10 cellular contexts compared by ENCODE assay signal in the genomic region with DNA sequence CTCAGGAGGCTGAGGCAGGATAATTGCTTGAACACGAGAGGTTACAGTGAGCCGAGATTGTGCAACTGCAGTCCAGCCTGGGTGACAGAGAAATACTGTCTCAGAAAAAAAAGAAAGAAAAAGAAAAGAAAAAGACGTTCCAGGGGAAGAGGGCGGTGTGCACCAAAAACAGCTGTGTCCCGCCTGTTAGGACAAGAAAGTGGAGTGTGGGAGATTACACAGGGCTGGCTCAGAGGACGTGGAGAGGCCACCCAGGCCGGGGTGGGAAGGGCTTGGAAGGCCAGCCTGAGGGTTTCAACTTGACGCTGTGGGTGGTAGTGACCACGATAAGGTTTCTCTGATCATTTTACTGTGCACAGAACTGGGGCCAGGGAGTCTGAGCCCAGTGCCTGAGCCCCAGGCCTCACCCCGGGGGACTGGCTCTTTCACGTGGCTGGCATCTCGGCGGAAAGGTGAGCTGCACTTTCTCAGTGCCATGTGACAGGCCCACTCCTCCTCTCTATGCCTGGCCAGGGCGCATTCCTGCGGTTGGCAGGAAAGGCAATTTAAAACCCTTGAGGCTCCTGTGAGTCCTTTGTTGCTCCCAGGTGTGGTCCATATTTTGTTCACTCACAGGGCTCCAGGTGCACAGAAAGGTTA. TPM values are rescaled to one million over a fixed set of nuclear protein-coding genes. Genes with fewer than 3 reads are reported as not detected.
DNase-seq lines count a peak whose midpoint lies in the region; ATAC-seq and TF ChIP-seq lines count a peak whose summit lies in the region.
"Had no signal": no experiment of that assay in that cellular context is flagged by ENCODE, and none has a peak within 500 bp of the region (broad histone marks: within the 10 kb centered on the region; RNA-seq: fewer than 3 reads in every experiment).

No MANE protein-coding gene starts in this region.

- H3K27ac ChIP-seq in CD4-positive, alpha-beta T cell (ENCODE audit: low read depth, low read length), result no peak overlapping the region

- CTCF ChIA-PET in CD4-positive, alpha-beta T cell (lab: Charles Lee), result no interaction called here

- H3K36me3 Mint-ChIP-seq in stimulated activated naive B cell treated with anti-CD40 and anti-IgM and Interleukin-4, amounts not matched to agents 10 μg/mL and 1 μg/mL and 100 μg/mL, for 72 hours, result peaks cover 10 to 17% of the 10 kb centered on the region in 2 donors
- peaks cover 20% of the 10 kb centered on the region for H3K36me3 Mint-ChIP-seq in CD4-positive, alpha-beta T cell (ENCODE audit: low read depth)

- no peak for ATAC-seq in stimulated activated naive B cell treated with anti-CD40 and anti-IgM and Interleukin-4, amounts not matched to agents 10 μg/mL and 1 μg/mL and 100 μg/mL, for 72 hours (replicated peaks)
- no peak for ATAC-seq in CD4-positive, alpha-beta T cell (ENCODE audit: poor library complexity)
- ATAC-seq in GM21447 (IDR thresholded peaks at IDR 0.05; ENCODE audit: unreplicated experiment), result no peak
- ATAC-seq: stimulated activated memory B cell treated with anti-CD40 and anti-IgM and Interleukin-4, amounts not matched to agents 10 μg/mL and 1 μg/mL and 100 μg/mL, for 72 hours had no signal

- H3K9me3 Mint-ChIP-seq in stimulated activated naive B cell treated with anti-CD40 and anti-IgM and Interleukin-4, amounts not matched to agents 10 μg/mL and 1 μg/mL and 100 μg/mL, for 72 hours, result no peaks in the 10 kb centered on the region
- no peaks in the 10 kb centered on the region for H3K9me3 Mint-ChIP-seq in CD4-positive, alpha-beta T cell
- H3K9me3 Mint-ChIP-seq: stimulated activated memory B cell treated with anti-CD40 and anti-IgM and Interleukin-4, amounts not matched to agents 10 μg/mL and 1 μg/mL and 100 μg/mL, for 72 hours had no signal

- H3K4me3 Mint-ChIP-seq in stimulated activated naive B cell treated with anti-CD40 and anti-IgM and Interleukin-4, amounts not matched to agents 10 μg/mL and 1 μg/mL and 100 μg/mL, for 72 hours, result no peak overlapping the region
- no peak overlapping the region for H3K4me3 Mint-ChIP-seq in CD4-positive, alpha-beta T cell
- H3K4me3 Mint-ChIP-seq: stimulated activated memory B cell treated with anti-CD40 and anti-IgM and Interleukin-4, amounts not matched to agents 10 μg/mL and 1 μg/mL and 100 μg/mL, for 72 hours had no signal

- H3K9me3 ChIP-seq in CD4-positive, alpha-beta T cell (ENCODE audit: control insufficient read depth, low read length), result no peaks in the 10 kb centered on the region

- no peak overlapping the region for H3K4me3 ChIP-seq in fibroblast of villous mesenchyme (ENCODE audit: low read depth, low read length)

- intact Hi-C loops in posterior vena cava (cut with DNase I), result no loop called here
- intact Hi-C loops in head of caudate nucleus (cut with DNase I), result no loop called here
- intact Hi-C loops in CD4-positive, alpha-beta T cell (cut with DNase I, micrococcal nuclease), result no loop called here

- DNase-seq in ELF-1 (ENCODE audit: low read depth, low spot score), result peak; percentile 58
- peak; percentile 14 for DNase-seq in NCI-H526 treated with DMSO at 0.1 percent for 48 hours (lab: John Stamatoyannopoulos, UW)
- DNase-seq in fibroblast of villous mesenchyme (ENCODE audit: low read depth), result peak; percentile 87
- peak; percentile 86 for DNase-seq in posterior vena cava (ENCODE audit: low spot score)
- no peak for DNase-seq in head of caudate nucleus
- DNase-seq in stimulated activated naive B cell treated with anti-CD40 and anti-IgM and Interleukin-4, amounts not matched to agents 10 μg/mL and 1 μg/mL and 100 μg/mL, for 72 hours, result no peak
- no peak for DNase-seq in CD4-positive, alpha-beta T cell
- DNase-seq: NCI-H1930 had no signal

- no peak for TF ChIP-seq CTCF in fibroblast of villous mesenchyme (IDR thresholded peaks at IDR 0.05; ENCODE audit: insufficient read depth, low read depth, low read length)
- no peak for TF ChIP-seq CTCF in CD4-positive, alpha-beta T cell (IDR thresholded peaks at IDR 0.05)

- no peak overlapping the region for H3K27ac Mint-ChIP-seq in stimulated activated naive B cell treated with anti-CD40 and anti-IgM and Interleukin-4, amounts not matched to agents 10 μg/mL and 1 μg/mL and 100 μg/mL, for 72 hours
- H3K27ac Mint-ChIP-seq in CD4-positive, alpha-beta T cell, result no peak overlapping the region
- H3K27ac Mint-ChIP-seq: stimulated activated memory B cell treated with anti-CD40 and anti-IgM and Interleukin-4, amounts not matched to agents 10 μg/mL and 1 μg/mL and 100 μg/mL, for 72 hours had no signal

- no peaks in the 10 kb centered on the region for H3K27me3 ChIP-seq in CD4-positive, alpha-beta T cell (ENCODE audit: control insufficient read depth, insufficient read depth, low read length)

- no peaks in the 10 kb centered on the region for H3K27me3 Mint-ChIP-seq in stimulated activated naive B cell treated with anti-CD40 and anti-IgM and Interleukin-4, amounts not matched to agents 10 μg/mL and 1 μg/mL and 100 μg/mL, for 72 hours
- no peaks in the 10 kb centered on the region for H3K27me3 Mint-ChIP-seq in CD4-positive, alpha-beta T cell
- H3K27me3 Mint-ChIP-seq: stimulated activated memory B cell treated with anti-CD40 and anti-IgM and Interleukin-4, amounts not matched to agents 10 μg/mL and 1 μg/mL and 100 μg/mL, for 72 hours had no signal

- POLR2A ChIA-PET in CD4-positive, alpha-beta T cell (lab: Charles Lee), result no interaction called here

- H3K4me1 Mint-ChIP-seq in stimulated activated naive B cell treated with anti-CD40 and anti-IgM and Interleukin-4, amounts not matched to agents 10 μg/mL and 1 μg/mL and 100 μg/mL, for 72 hours, result peaks cover 8 to 16% of the 10 kb centered on the region in 2 donors
- H3K4me1 Mint-ChIP-seq in CD4-positive, alpha-beta T cell (ENCODE audit: low read depth), result no peaks in the 10 kb centered on the region
- H3K4me1 Mint-ChIP-seq: stimulated activated memory B cell treated with anti-CD40 and anti-IgM and Interleukin-4, amounts not matched to agents 10 μg/mL and 1 μg/mL and 100 μg/mL, for 72 hours had no signal

RNA-seq across cellular contexts. Expression of gene RHBDD2, which starts 13.9 kb away (rescaled TPM):
- total RNA-seq in fibroblast of villous mesenchyme, result 20.7 and 26.1 TPM in 2 replicates
- 10 to 100 TPM; 28.9 to 30.8 TPM for total RNA-seq in posterior vena cava
- 100 to 1,000 TPM; 199 to 208 TPM for total RNA-seq in CD4-positive, alpha-beta T cell

RNA-seq across cellular contexts. Expression of gene POR, which starts 22.2 kb away (rescaled TPM):
- 77.0 and 90.7 TPM in 2 replicates for total RNA-seq in fibroblast of villous mesenchyme
- total RNA-seq in posterior vena cava, result 10 to 100 TPM; 76.3 to 88.8 TPM
- 10 to 100 TPM; 44.2 to 54.8 TPM for total RNA-seq in CD4-positive, alpha-beta T cell

Comparison
In these comparisons a context has a peak if more than half of its experiments do, and no peak if none do; other contexts are left out.
1. DNase-seq: peak in ELF-1 (single experiment), NCI-H526 treated with DMSO at 0.1 percent for 48 hours (single experiment), fibroblast of villous mesenchyme (single experiment) and posterior vena cava (single experiment); none in head of caudate nucleus (0 of 42), stimulated activated naive B cell treated with anti-CD40 and anti-IgM and Interleukin-4, amounts not matched to agents 10 μg/mL and 1 μg/mL and 100 μg/mL, for 72 hours (single experiment) and CD4-positive, alpha-beta T cell (0 of 10).